Comparison of ENCODE assay signal across 21 cellular contexts in the genomic region with DNA sequence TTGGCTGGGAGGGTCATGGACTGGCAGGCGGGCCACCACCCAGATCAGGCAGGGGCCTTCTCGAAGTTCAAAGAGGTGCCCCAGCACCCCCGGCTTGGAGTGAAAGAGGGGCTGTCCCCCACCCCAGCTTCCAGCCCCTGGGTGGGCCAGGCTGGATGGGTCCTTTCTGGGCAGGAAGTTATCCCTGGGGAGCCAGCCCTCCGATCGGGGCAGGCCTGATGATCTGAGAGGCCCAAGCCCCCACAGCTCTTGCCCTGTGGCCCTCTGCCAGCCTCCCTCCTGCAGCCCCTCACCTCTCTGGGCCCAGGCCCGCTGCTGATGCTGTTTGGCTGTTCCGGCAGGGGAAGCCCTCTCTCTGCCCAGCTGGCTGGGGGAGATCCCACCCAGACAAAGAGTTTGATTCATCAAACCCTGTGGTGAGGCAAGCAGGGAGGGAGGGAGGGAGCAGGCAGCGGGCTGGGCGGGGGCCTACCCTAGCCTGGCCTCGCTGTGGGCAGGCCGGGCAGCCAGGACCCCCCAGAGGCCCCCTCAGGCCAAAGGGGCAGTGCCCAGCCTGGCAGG. TPM values are rescaled to one million over a fixed set of nuclear protein-coding genes. Genes with fewer than 3 reads are reported as not detected.
DNase-seq lines count a peak whose midpoint lies in the region; ATAC-seq, FAIRE-seq and TF ChIP-seq lines count a peak whose summit lies in the region.
"Had no signal": no experiment of that assay in that cellular context is flagged by ENCODE, and none has a peak within 500 bp of the region (broad histone marks: within the 10 kb centered on the region; RNA-seq: fewer than 3 reads in every experiment).

No MANE protein-coding gene starts in this region.

- in situ Hi-C loops in IMR-90 (cut with MboI; ENCODE audit: low sequenced_read_pairs) (no loop called here), GM12878 (cut with MboI) (no loop called here)

- peaks cover 9% of the 10 kb centered on the region for H3K4me1 Mint-ChIP-seq in activated CD8-positive, alpha-beta T cell treated with anti-CD3 and anti-CD28 coated beads, Interleukin-2, amount 10 ng/mL, durations not matched to agents 7 days and 5 days (ENCODE audit: low read depth)
- peaks cover 0 to 8% (median 4%) of the 10 kb centered on the region in 3 donors for H3K4me1 Mint-ChIP-seq in T-cell

- H3K9me3 ChIP-seq in IMR-90 (ENCODE audit: control insufficient read depth, insufficient read depth, low read length) (no peaks in the 10 kb centered on the region), GM12878 (replicated peaks; ENCODE audit: control insufficient read depth, insufficient read depth, low read length) (no peaks in the 10 kb centered on the region), lower lobe of right lung (no peaks in the 10 kb centered on the region)
- H3K9me3 ChIP-seq: right atrium auricular region had no signal

- no peak for FAIRE-seq in GM12878 (lab: Jason Lieb, UNC)

- H2BK5ac ChIP-seq in IMR-90 (ENCODE audit: low read depth, low read length, poor library complexity, severe bottlenecking) = no peak overlapping the region

- no peak overlapping the region for H3K4me3 Mint-ChIP-seq in activated CD8-positive, alpha-beta T cell treated with anti-CD3 and anti-CD28 coated beads, Interleukin-2, amount 10 ng/mL, durations not matched to agents 7 days and 5 days
- H3K4me3 Mint-ChIP-seq in T-cell = peak overlapping the region in 1 of 3 donors; percentile 1
- H3K4me3 Mint-ChIP-seq: activated CD4-positive, alpha-beta memory T cell treated with anti-CD3 and anti-CD28 coated beads for 36 hours; activated naive CD8-positive, alpha-beta T cell; activated T-cell treated with anti-CD3 and anti-CD28 coated beads, Interleukin-2, amount 50 U/mL, for 72 hours; CD8-positive, alpha-beta T cell; natural killer cell treated with Interleukin-12 subunit alpha and Interleukin-12 subunit beta and Interleukin-15 and Interleukin-18, amount 100 ng/mL, for 72 hours; stimulated activated naive CD8-positive, alpha-beta T cell treated with anti-CD3 and anti-CD28 coated beads, Interleukin-15, Interleukin-2, amounts not matched to agents 100 ng/mL and 50 ng/mL, for 24 hours had no signal

- WGBS in IMR-90 (ENCODE audit: extremely low coverage in 2 of 2, insufficient read length in 1 of 2), 2 experiments = no CpG with 5 or more reads among the region's 11 CpGs
- 53% methylated on average over 11 of the region's 11 CpGs for WGBS in GM12878 (ENCODE audit: insufficient coverage, insufficient replicate concordance, low lambda C conversion rate, missing lambda C conversion rate)

- peak overlapping the region; percentile 10; the same call in 1 of the 2 replicates for H3K4ac ChIP-seq in IMR-90 (ENCODE audit: low read depth, low read length)

- peaks cover 3% of the 10 kb centered on the region for H3K27me3 Mint-ChIP-seq in activated CD8-positive, alpha-beta T cell treated with anti-CD3 and anti-CD28 coated beads, Interleukin-2, amount 10 ng/mL, durations not matched to agents 7 days and 5 days (ENCODE audit: low read depth)
- no peaks in the 10 kb centered on the region for H3K27me3 Mint-ChIP-seq in T-cell
- H3K27me3 Mint-ChIP-seq: activated CD4-positive, alpha-beta memory T cell treated with anti-CD3 and anti-CD28 coated beads for 36 hours; activated naive CD8-positive, alpha-beta T cell; natural killer cell treated with Interleukin-12 subunit alpha and Interleukin-12 subunit beta and Interleukin-15 and Interleukin-18, amount 100 ng/mL, for 72 hours; stimulated activated naive CD8-positive, alpha-beta T cell treated with anti-CD3 and anti-CD28 coated beads, Interleukin-15, Interleukin-2, amounts not matched to agents 100 ng/mL and 50 ng/mL, for 24 hours had no signal

- peak overlapping the region; percentile 24 to 39; a peak in 2 of 4 replicates for H4K8ac ChIP-seq in IMR-90 (ENCODE audit: low read depth in 2 of 2, low read length in 2 of 2)

- intact Hi-C loops in IMR-90 (cut with micrococcal nuclease) = loop anchor here (5.0 kb wide), 2 partner anchors 32 to 157 kb away; a partner anchor contains a TSS
- intact Hi-C loops in GM12878 (cut with micrococcal nuclease; ENCODE audit: unreplicated experiment) = loop anchor here (5.0 kb wide), 1 partner anchor 152 kb away; no protein-coding TSS in a partner anchor
- intact Hi-C loops in lower lobe of right lung (cut with DNase I) = no loop called here

- H2AFZ ChIP-seq in IMR-90 (replicated peaks; ENCODE audit: low read length, poor library complexity) (peak overlapping the region; percentile 60), GM12878 (ENCODE audit: control insufficient read depth, low read depth, low read length) (no peak overlapping the region)

- no peak overlapping the region for H3K56ac ChIP-seq in IMR-90 (ENCODE audit: extremely low read depth, insufficient read depth, low read length)

- H3K9me1 ChIP-seq in IMR-90 (ENCODE audit: insufficient read depth, low read length) = peaks cover 6% of the 10 kb centered on the region; the same call in 1 of the 2 replicates

- no peak for TF ChIP-seq CTCF in IMR-90 (conservative IDR thresholded peaks at IDR 0.05; ENCODE audit: low read depth, low read length)
- TF ChIP-seq CTCF in GM12878 (IDR thresholded peaks at IDR 0.05 in 2 of 3, conservative IDR thresholded peaks at IDR 0.05 in 1 of 3; ENCODE audit: control insufficient read depth in 2 of 3, extremely low read depth in 1 of 3, insufficient read depth in 1 of 3, low read depth in 3 of 3, low read length in 3 of 3) = no peak
- TF ChIP-seq CTCF in lower lobe of right lung (IDR thresholded peaks at IDR 0.05) = no peak

- POLR2A ChIA-PET in IMR-90 (lab: Charles Lee; ENCODE audit: unreplicated experiment) (no interaction called here), GM12878 (lab: Charles Lee) (no interaction called here), T-cell (lab: Charles Lee) (no interaction called here)
- POLR2A ChIA-PET in activated CD8-positive, alpha-beta T cell treated with anti-CD3 and anti-CD28 coated beads, Interleukin-2, amount 10 ng/mL, durations not matched to agents 7 days and 5 days (lab: Charles Lee) = no interaction called here

- H3K4me3 ChIP-seq in IMR-90 (ENCODE audit: insufficient read depth, low read depth, low read length) = peak overlapping the region; percentile 17; the same call in 1 of the 2 replicates
- H3K4me3 ChIP-seq in GM12878 = no peak overlapping the region
- H3K4me3 ChIP-seq in lower lobe of right lung = peak overlapping the region; percentile 8
- H3K4me3 ChIP-seq: right atrium auricular region had no signal

- peak overlapping the region; percentile 69; the same call in 1 of the 2 replicates for H4K5ac ChIP-seq in IMR-90 (ENCODE audit: low read depth, low read length)

- TF ChIP-seq POLR2A in IMR-90 (IDR thresholded peaks at IDR 0.05; ENCODE audit: low read depth, low read length) (no peak), GM12878 (IDR thresholded peaks at IDR 0.05; ENCODE audit: low read depth, low read length) (no peak)

- H3K79me1 ChIP-seq in IMR-90 (ENCODE audit: low read depth in 1 of 2, low read length in 2 of 2) = peaks cover 7 to 12% of the 10 kb centered on the region in 2 experiments; a peak in 3 of 4 replicates

- CTCF ChIA-PET in IMR-90 (lab: Yijun Ruan, JAX) (no interaction called here), GM12878 (lab: Yijun Ruan, JAX) (interaction anchor here (1.1 kb wide), 1 partner anchor 154 kb away, joined by 3 read pairs; no protein-coding TSS in a partner anchor), T-cell (lab: Charles Lee) (no interaction called here)
- CTCF ChIA-PET in activated CD8-positive, alpha-beta T cell treated with anti-CD3 and anti-CD28 coated beads, Interleukin-2, amount 10 ng/mL, durations not matched to agents 7 days and 5 days (lab: Charles Lee) = no interaction called here

- H2BK20ac ChIP-seq in IMR-90 (ENCODE audit: low read depth, low read length) = no peak overlapping the region

- dilution Hi-C loops in IMR-90 (cut with HindIII; ENCODE audit: low sequenced_read_pairs, unreplicated experiment) = no loop called here

- H4K91ac ChIP-seq in IMR-90 (ENCODE audit: insufficient read depth, low read depth, low read length) = peak overlapping the region; percentile 20; the same call in 1 of the 2 replicates

- no peaks in the 10 kb centered on the region for H4K20me1 ChIP-seq in IMR-90 (ENCODE audit: insufficient read depth, low read length)
- H4K20me1 ChIP-seq in GM12878 (ENCODE audit: control insufficient read depth, insufficient read depth) = no peaks in the 10 kb centered on the region

- peak overlapping the region; percentile 10; the same call in 1 of the 2 replicates for H3K18ac ChIP-seq in IMR-90 (ENCODE audit: low read depth, low read length)

- H3K27me3 ChIP-seq in IMR-90 (ENCODE audit: control insufficient read depth, insufficient read depth, low read length) (no peaks in the 10 kb centered on the region), GM12878 (replicated peaks in 1 of 2; ENCODE audit: control insufficient read depth in 2 of 2, insufficient read depth in 2 of 2, low read length in 1 of 2) (no peaks in the 10 kb centered on the region; a peak in 1 of 4 replicates), lower lobe of right lung (ENCODE audit: low read depth) (no peaks in the 10 kb centered on the region)
- H3K27me3 ChIP-seq: right atrium auricular region had no signal

- DNase-seq in IMR-90 = peak; percentile 17
- no peak for DNase-seq in GM12878 (ENCODE audit: low read depth, low spot score)
- no peak for DNase-seq in lower lobe of right lung
- DNase-seq in putamen (ENCODE audit: low spot score) = peak; percentile 36
- DNase-seq in COLO668 (lab: John Stamatoyannopoulos, UW; ENCODE audit: unreplicated experiment) = no peak
- DNase-seq in activated CD8-positive, alpha-beta T cell treated with anti-CD3 and anti-CD28 coated beads, Interleukin-2, amount 10 ng/mL, durations not matched to agents 7 days and 5 days = no peak
- no peak for DNase-seq in T-cell
- DNase-seq: activated CD4-positive, alpha-beta memory T cell treated with anti-CD3 and anti-CD28 coated beads for 36 hours; activated T-cell treated with anti-CD3 and anti-CD28 coated beads, Interleukin-2, amount 50 U/mL, for 72 hours; CD8-positive, alpha-beta T cell; cerebellar nuclear complex; effector CD8-positive, alpha-beta T cell; mammary epithelial cell; MM.1S; stimulated activated CD4-positive, alpha-beta T cell treated with anti-CD3 and anti-CD28 coated beads, Interleukin-1b, Interleukin-23, amount 100 ng/mL, for 48 hours had no signal

- no TSS peak for BruUV-seq in IMR-90 (replicated peaks; lab: Mats Ljungman, UMichigan)
- BruUV-seq in GM12878 (replicated peaks; lab: Mats Ljungman, UMichigan) = no TSS peak

- TF ChIP-seq EP300 in GM12878 (IDR thresholded peaks at IDR 0.05; ENCODE audit: borderline replicate concordance in 1 of 2, control insufficient read depth in 1 of 2, low read depth in 2 of 2, low read length in 2 of 2) = no peak

- SMC1A ChIA-PET in GM12878 (lab: Charles Lee; ENCODE audit: uncharacterized antibody, unreplicated experiment) = no interaction called here

- H2AK5ac ChIP-seq in IMR-90 (ENCODE audit: low read depth, low read length) = no peak overlapping the region; the same call in 1 of the 2 replicates

- H3K36me3 ChIP-seq in IMR-90 (ENCODE audit: control insufficient read depth, insufficient read depth, low read length) = no peaks in the 10 kb centered on the region
- H3K36me3 ChIP-seq in GM12878 (ENCODE audit: control insufficient read depth in 2 of 2, insufficient read depth in 2 of 2, low read length in 1 of 2) = no peaks in the 10 kb centered on the region
- peaks cover 3% of the 10 kb centered on the region for H3K36me3 ChIP-seq in lower lobe of right lung
- H3K36me3 ChIP-seq: right atrium auricular region had no signal

- H2AK9ac ChIP-seq in IMR-90 (replicated peaks; ENCODE audit: low read depth, low read length, poor library complexity) = peak overlapping the region; percentile 44

- no peak overlapping the region for H2BK15ac ChIP-seq in IMR-90 (ENCODE audit: low read depth, low read length)

- no peaks in the 10 kb centered on the region for H3K36me3 Mint-ChIP-seq in activated CD8-positive, alpha-beta T cell treated with anti-CD3 and anti-CD28 coated beads, Interleukin-2, amount 10 ng/mL, durations not matched to agents 7 days and 5 days (ENCODE audit: low read depth)
- H3K36me3 Mint-ChIP-seq in T-cell = no peaks in the 10 kb centered on the region
- H3K36me3 Mint-ChIP-seq: activated naive CD8-positive, alpha-beta T cell; CD8-positive, alpha-beta T cell; natural killer cell treated with Interleukin-12 subunit alpha and Interleukin-12 subunit beta and Interleukin-15 and Interleukin-18, amount 100 ng/mL, for 72 hours had no signal

- H3K4me1 ChIP-seq in IMR-90 (ENCODE audit: control insufficient read depth, insufficient read depth, low read length) (peaks cover 9% of the 10 kb centered on the region), GM12878 (ENCODE audit: control insufficient read depth, insufficient read depth, low read length) (peaks cover 4% of the 10 kb centered on the region; the same call in 1 of the 2 replicates), lower lobe of right lung (peaks cover 27% of the 10 kb centered on the region)

- RAD21 ChIA-PET in GM12878 (lab: Charles Lee; ENCODE audit: unreplicated experiment) = no interaction called here

- no peaks in the 10 kb centered on the region for H3K79me2 ChIP-seq in GM12878 (ENCODE audit: control insufficient read depth, insufficient read depth, low read length)

- H3K9me3 Mint-ChIP-seq in activated CD8-positive, alpha-beta T cell treated with anti-CD3 and anti-CD28 coated beads, Interleukin-2, amount 10 ng/mL, durations not matched to agents 7 days and 5 days (ENCODE audit: insufficient read depth) = no peaks in the 10 kb centered on the region
- H3K9me3 Mint-ChIP-seq in T-cell = no peaks in the 10 kb centered on the region
- H3K9me3 Mint-ChIP-seq: activated CD4-positive, alpha-beta memory T cell treated with anti-CD3 and anti-CD28 coated beads for 36 hours; activated T-cell treated with anti-CD3 and anti-CD28 coated beads, Interleukin-2, amount 50 U/mL, for 72 hours; CD8-positive, alpha-beta T cell; natural killer cell treated with Interleukin-12 subunit alpha and Interleukin-12 subunit beta and Interleukin-15 and Interleukin-18, amount 100 ng/mL, for 72 hours; stimulated activated naive CD8-positive, alpha-beta T cell treated with anti-CD3 and anti-CD28 coated beads, Interleukin-15, Interleukin-2, amounts not matched to agents 100 ng/mL and 50 ng/mL, for 24 hours had no signal

- H3K9ac ChIP-seq in IMR-90 (ENCODE audit: low read depth, low read length) (0 out of 2 replicates have a peak overlapping the region, but pooled peaks have one; percentile 37), GM12878 (ENCODE audit: control insufficient read depth, insufficient read depth, low read length) (no peak overlapping the region)

- no peak for ATAC-seq in IMR-90 (ENCODE audit: low read depth)
- ATAC-seq in GM12878 = no peak
- ATAC-seq in lower lobe of right lung = no peak
- ATAC-seq in GM18502 (IDR thresholded peaks at IDR 0.05; ENCODE audit: poor library complexity, unreplicated experiment) = no peak
- ATAC-seq in activated CD8-positive, alpha-beta T cell treated with anti-CD3 and anti-CD28 coated beads, Interleukin-2, amount 10 ng/mL, durations not matched to agents 7 days and 5 days = no peak
- ATAC-seq in T-cell (replicated peaks in 1 of 4) = no peak
- ATAC-seq: activated T-cell treated with anti-CD3 and anti-CD28 coated beads, Interleukin-2, amount 50 U/mL, for 72 hours; CD8-positive, alpha-beta T cell; natural killer cell treated with Interleukin-12 subunit alpha and Interleukin-12 subunit beta and Interleukin-15 and Interleukin-18, amount 100 ng/mL, for 72 hours had no signal

- no peak overlapping the region for H3K27ac Mint-ChIP-seq in activated CD8-positive, alpha-beta T cell treated with anti-CD3 and anti-CD28 coated beads, Interleukin-2, amount 10 ng/mL, durations not matched to agents 7 days and 5 days
- no peak overlapping the region for H3K27ac Mint-ChIP-seq in T-cell
- H3K27ac Mint-ChIP-seq: activated CD4-positive, alpha-beta memory T cell treated with anti-CD3 and anti-CD28 coated beads for 36 hours; activated naive CD8-positive, alpha-beta T cell; activated T-cell treated with anti-CD3 and anti-CD28 coated beads, Interleukin-2, amount 50 U/mL, for 72 hours; CD8-positive, alpha-beta T cell; natural killer cell treated with Interleukin-12 subunit alpha and Interleukin-12 subunit beta and Interleukin-15 and Interleukin-18, amount 100 ng/mL, for 72 hours had no signal

- TF ChIP-seq RAD21 in IMR-90 (IDR thresholded peaks at IDR 0.05; ENCODE audit: low read length) = no peak
- no peak for TF ChIP-seq RAD21 in GM12878 (IDR thresholded peaks at IDR 0.05; ENCODE audit: insufficient read depth, low read depth, low read length)

- no peak overlapping the region for H3K23ac ChIP-seq in IMR-90 (ENCODE audit: low read depth, low read length)

- H2BK120ac ChIP-seq in IMR-90 (ENCODE audit: low read depth, low read length) = 0 out of 2 replicates have a peak overlapping the region, but pooled peaks have one; percentile 34

- H3K27ac ChIP-seq in IMR-90 (ENCODE audit: insufficient read depth, low read length) = peak overlapping the region; percentile 36; the same call in 1 of the 2 replicates
- no peak overlapping the region for H3K27ac ChIP-seq in GM12878 (ENCODE audit: control insufficient read depth, insufficient read depth)
- no peak overlapping the region for H3K27ac ChIP-seq in lower lobe of right lung
- H3K27ac ChIP-seq: HL-60, right atrium auricular region had no signal

- H3K14ac ChIP-seq in IMR-90 (replicated peaks; ENCODE audit: low read depth, low read length) = no peak overlapping the region

- H3K4me2 ChIP-seq in IMR-90 (ENCODE audit: low read depth, low read length) = peak overlapping the region; percentile 20; the same call in 1 of the 2 replicates
- no peak overlapping the region for H3K4me2 ChIP-seq in GM12878 (ENCODE audit: control insufficient read depth, insufficient read depth)

RNA-seq across cellular contexts. Expression of a gene that starts 2.5 kb away (rescaled TPM):
- total RNA-seq in IMR-90 (2012; rRNA removed) (3.3 and 4.5 TPM in 2 replicates), GM12878 (2014; rRNA removed) (0.49 and 0.56 TPM in 2 replicates), GM12878 (2014; rRNA removed; fragmentation: Illumina TruSeq; extraction: Trizol) (0.40 and 0.60 TPM in 2 replicates), GM12878 (2021) (2.0 and 2.5 TPM in 2 replicates), lower lobe of right lung (15.6 TPM), T-cell (10 to 100 TPM in 3 of 5 donors, 1 to 10 TPM in 2; 7.0 to 17.6 (median 12.3) TPM)
- polyA plus RNA-seq in IMR-90 (2012; rRNA removed) (16.8 and 17.2 TPM in 2 replicates), GM12878 (2011; rRNA removed) (1.2 and 1.6 TPM in 2 replicates), GM12878 (2014; fragmentation: Illumina TruSeq; extraction: Trizol) (0.22 and 0.38 TPM in 2 replicates), GM12878 (2014; fragmentation: Nextera tagmentation; extraction: Ambion mirVana) (under 1 TPM in 1 of 2 experiments, not detected in 1; 0.15 TPM), GM12878 (2014; rRNA removed) (2.2 and 2.9 TPM in 2 replicates), GM12878 (2016; fragmentation: Nextera tagmentation; extraction: Ambion mirVana) (1 to 10 TPM in 1 of 2 experiments, under 1 TPM in 1; 0.67 to 1.2 TPM)
- 13.6 and 18.3 TPM in 2 replicates for polyA plus RNA-seq in IMR-90 (2012; cell fraction: cytosol; rRNA removed)
- 34.8 and 65.2 TPM in 2 replicates for polyA plus RNA-seq in IMR-90 (2012; cell fraction: nucleus; rRNA removed; ENCODE audit: low replicate concordance)
- 2.6 and 8.4 TPM in 2 replicates for total RNA-seq in GM12878 (2013; cell fraction: nucleolus; rRNA removed)
- 1.9 TPM for polyA plus RNA-seq in GM12878 (2011; ENCODE audit: low read depth)
- polyA plus RNA-seq in GM12878 (2011; cell fraction: cytosol; rRNA removed) = 2.6 and 2.9 TPM in 2 replicates
- 9.1 and 9.5 TPM in 2 replicates for polyA plus RNA-seq in GM12878 (2011; cell fraction: nucleus; rRNA removed)
- polyA plus RNA-seq in GM12878 (2012) = 2.4 and 4.4 TPM in 2 replicates
- polyA minus RNA-seq in GM12878 (2011; rRNA and poly(A)+ RNA removed) = 0.51 and 2.5 TPM in 2 replicates
- polyA minus RNA-seq in GM12878 (2011; cell fraction: cytosol; rRNA and poly(A)+ RNA removed) = 1.7 TPM in 1 of 2 replicates, not detected in the other
- 1.6 and 2.1 TPM in 2 replicates for polyA minus RNA-seq in GM12878 (2011; cell fraction: nucleus; rRNA and poly(A)+ RNA removed)
- 10 to 100 TPM; 11.4 to 11.9 TPM for total RNA-seq in activated CD8-positive, alpha-beta T cell treated with anti-CD3 and anti-CD28 coated beads, Interleukin-2, amount 10 ng/mL, durations not matched to agents 7 days and 5 days

RNA-seq across cellular contexts. Expression of a gene that starts 27.1 kb away (rescaled TPM):
- 3.2 and 3.3 TPM in 2 replicates for total RNA-seq in IMR-90 (2012; rRNA removed)
- polyA plus RNA-seq in IMR-90 (2012; rRNA removed) = 5.8 and 7.5 TPM in 2 replicates
- polyA plus RNA-seq in IMR-90 (2012; cell fraction: cytosol; rRNA removed) = 3.2 and 10.3 TPM in 2 replicates
- polyA plus RNA-seq in IMR-90 (2012; cell fraction: nucleus; rRNA removed; ENCODE audit: low replicate concordance) = 3.8 and 21.9 TPM in 2 replicates
- 4.0 and 4.2 TPM in 2 replicates for total RNA-seq in GM12878 (2013; cell fraction: nucleolus; rRNA removed)
- 2.6 and 4.5 TPM in 2 replicates for total RNA-seq in GM12878 (2014; rRNA removed)
- total RNA-seq in GM12878 (2014; rRNA removed; fragmentation: Illumina TruSeq; extraction: Trizol) = 1.4 and 2.5 TPM in 2 replicates
- total RNA-seq in GM12878 (2021) = 4.0 and 4.1 TPM in 2 replicates
- 0.39 TPM for polyA plus RNA-seq in GM12878 (2011; ENCODE audit: low read depth)
- polyA plus RNA-seq in GM12878 (2011; rRNA removed) = 0.61 and 1.3 TPM in 2 replicates
- 2.2 and 4.4 TPM in 2 replicates for polyA plus RNA-seq in GM12878 (2011; cell fraction: cytosol; rRNA removed)
- 4.3 and 5.5 TPM in 2 replicates for polyA plus RNA-seq in GM12878 (2011; cell fraction: nucleus; rRNA removed)
- polyA plus RNA-seq in GM12878 (2012) = 3.8 and 4.0 TPM in 2 replicates
- polyA plus RNA-seq in GM12878 (2014; fragmentation: Illumina TruSeq; extraction: Trizol) = 0.11 and 1.2 TPM in 2 replicates
- under 1 TPM in 1 of 2 experiments, not detected in 1; 0.09 TPM for polyA plus RNA-seq in GM12878 (2014; fragmentation: Nextera tagmentation; extraction: Ambion mirVana)
- polyA plus RNA-seq in GM12878 (2014; rRNA removed) = 1.2 and 3.7 TPM in 2 replicates
- 1 to 10 TPM; 2.3 to 2.9 TPM for polyA plus RNA-seq in GM12878 (2016; fragmentation: Nextera tagmentation; extraction: Ambion mirVana)
- polyA minus RNA-seq in GM12878 (2011; rRNA and poly(A)+ RNA removed) = 7.0 and 7.2 TPM in 2 replicates
- polyA minus RNA-seq in GM12878 (2011; cell fraction: cytosol; rRNA and poly(A)+ RNA removed) = 0.83 TPM in 1 of 2 replicates, not detected in the other
- 3.7 and 4.0 TPM in 2 replicates for polyA minus RNA-seq in GM12878 (2011; cell fraction: nucleus; rRNA and poly(A)+ RNA removed)
- total RNA-seq in lower lobe of right lung = 9.1 TPM
- total RNA-seq in activated CD8-positive, alpha-beta T cell treated with anti-CD3 and anti-CD28 coated beads, Interleukin-2, amount 10 ng/mL, durations not matched to agents 7 days and 5 days = 1 to 10 TPM; 5.1 to 6.1 TPM
- total RNA-seq in T-cell = 10 to 100 TPM in 3 of 5 donors, 1 to 10 TPM in 2; 6.6 to 13.2 (median 11.3) TPM

RNA-seq across cellular contexts. Expression of a gene that starts 54.1 kb away (rescaled TPM):
- total RNA-seq in IMR-90 (2012; rRNA removed) = 22.5 and 24.0 TPM in 2 replicates
- 72.6 and 82.5 TPM in 2 replicates for polyA plus RNA-seq in IMR-90 (2012; rRNA removed)
- polyA plus RNA-seq in IMR-90 (2012; cell fraction: cytosol; rRNA removed) = 65.8 and 89.5 TPM in 2 replicates
- 96.5 and 215 TPM in 2 replicates for polyA plus RNA-seq in IMR-90 (2012; cell fraction: nucleus; rRNA removed; ENCODE audit: low replicate concordance)
- total RNA-seq in GM12878 (2013; cell fraction: nucleolus; rRNA removed) = not detected in 2 replicates
- total RNA-seq in GM12878 (2014; rRNA removed) = 0.16 and 0.28 TPM in 2 replicates
- 0.05 and 0.09 TPM in 2 replicates for total RNA-seq in GM12878 (2014; rRNA removed; fragmentation: Illumina TruSeq; extraction: Trizol)
- 0.32 and 0.51 TPM in 2 replicates for total RNA-seq in GM12878 (2021)
- polyA plus RNA-seq in GM12878 (2011; ENCODE audit: low read depth) = 0.10 TPM
- polyA plus RNA-seq in GM12878 (2011; rRNA removed) = 0.06 and 0.27 TPM in 2 replicates
- 0.10 and 0.13 TPM in 2 replicates for polyA plus RNA-seq in GM12878 (2011; cell fraction: cytosol; rRNA removed)
- 0.19 and 0.29 TPM in 2 replicates for polyA plus RNA-seq in GM12878 (2011; cell fraction: nucleus; rRNA removed)
- polyA plus RNA-seq in GM12878 (2012) = 0.20 and 0.22 TPM in 2 replicates
- polyA plus RNA-seq in GM12878 (2014; fragmentation: Illumina TruSeq; extraction: Trizol) = 0.12 and 0.24 TPM in 2 replicates
- polyA plus RNA-seq in GM12878 (2014; fragmentation: Nextera tagmentation; extraction: Ambion mirVana) = not detected
- polyA plus RNA-seq in GM12878 (2014; rRNA removed) = 0.04 and 0.16 TPM in 2 replicates
- under 1 TPM; 0.19 to 0.37 TPM for polyA plus RNA-seq in GM12878 (2016; fragmentation: Nextera tagmentation; extraction: Ambion mirVana)
- 0.29 and 1.4 TPM in 2 replicates for polyA minus RNA-seq in GM12878 (2011; rRNA and poly(A)+ RNA removed)
- polyA minus RNA-seq in GM12878 (2011; cell fraction: cytosol; rRNA and poly(A)+ RNA removed) = 2.1 and 3.4 TPM in 2 replicates
- polyA minus RNA-seq in GM12878 (2011; cell fraction: nucleus; rRNA and poly(A)+ RNA removed) = 0.60 and 1.2 TPM in 2 replicates
- total RNA-seq in lower lobe of right lung = 20.4 TPM
- total RNA-seq in activated CD8-positive, alpha-beta T cell treated with anti-CD3 and anti-CD28 coated beads, Interleukin-2, amount 10 ng/mL, durations not matched to agents 7 days and 5 days = not detected
- under 1 TPM in 4 of 5 donors, not detected in 1; 0.19 to 0.66 (median 0.41) TPM for total RNA-seq in T-cell
- total RNA-seq: CD8-positive, alpha-beta T cell; natural killer cell treated with Interleukin-12 subunit alpha and Interleukin-12 subunit beta and Interleukin-15 and Interleukin-18, amount 100 ng/mL, for 72 hours had no signal

Comparison
In these comparisons a context has a peak if more than half of its experiments do, and no peak if none do; other contexts are left out.
1. DNase-seq: peak in IMR-90 (single experiment) and putamen (single experiment); none in GM12878 (single experiment), lower lobe of right lung (single experiment), COLO668 (single experiment), activated CD8-positive, alpha-beta T cell treated with anti-CD3 and anti-CD28 coated beads, Interleukin-2, amount 10 ng/mL, durations not matched to agents 7 days and 5 days (single experiment) and T-cell (0 of 34).
2. RNA of a gene that starts 54.1 kb away (total RNA-seq): 22.5 to 24.0 TPM in IMR-90 and 20.4 TPM in lower lobe of right lung (single experiment); 0.05 to 0.51 TPM in GM12878, 0.19 to 0.66 TPM in T-cell and not detected in activated CD8-positive, alpha-beta T cell treated with anti-CD3 and anti-CD28 coated beads, Interleukin-2, amount 10 ng/mL, durations not matched to agents 7 days and 5 days; every median in the first group is over 10 times any median in the second.